Comparison of ENCODE assay signal across 24 cellular contexts in the genomic region with DNA sequence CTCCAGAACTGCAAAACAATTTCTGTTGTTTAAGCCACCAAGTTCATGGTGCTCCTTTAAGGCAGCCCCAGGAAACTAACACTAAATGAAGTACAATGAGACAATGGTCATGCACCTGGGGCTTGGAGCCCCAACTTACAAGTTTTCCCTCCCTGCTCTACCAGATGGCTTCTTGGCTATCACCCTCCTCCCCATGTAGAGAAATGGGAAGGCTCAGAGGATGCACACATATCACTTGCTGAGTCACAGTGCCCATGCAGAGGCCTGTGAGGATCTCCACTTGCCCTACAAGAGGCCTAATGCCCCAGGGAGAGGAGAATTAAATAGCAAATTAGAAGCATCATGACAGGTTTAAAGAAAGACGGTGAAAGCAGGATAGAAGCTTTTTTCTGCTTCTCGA.
"Had no signal": no experiment of that assay in that cellular context is flagged by ENCODE, and none has a peak within 500 bp of the region (broad histone marks: within the 10 kb centered on the region; RNA-seq: fewer than 3 reads in every experiment).

No MANE protein-coding gene starts in this region.

- ATAC-seq: activated naive CD4-positive, alpha-beta T cell treated with anti-CD3 and anti-CD28 coated beads, Interleukin-2, amount 50 U/mL, for 72 hours; activated T-helper 17 cell treated with anti-CD3 and anti-CD28 coated beads, Interleukin-2, amount 50 U/mL, for 72 hours; esophagus mucosa; left lung; naive thymus-derived CD4-positive, alpha-beta T cell; right lobe of liver; stimulated activated effector memory CD8-positive, alpha-beta T cell treated with anti-CD3 and anti-CD28 coated beads, Interleukin-12 subunit alpha, Interleukin-12 subunit beta, amount 100 ng/mL, for 72 hours; stimulated activated naive CD8-positive, alpha-beta T cell treated with anti-CD3 and anti-CD28 coated beads, Interleukin-15, amount 100 ng/mL, for 72 hours had no signal

- H3K27me3 ChIP-seq: ascending aorta, brain microvascular endothelial cell, left lung, neural progenitor cell, right lobe of liver, tibial artery had no signal

- H3K9me3 ChIP-seq: right lobe of liver had no signal

- H3K27ac ChIP-seq: ascending aorta, brain microvascular endothelial cell, left lung, neural progenitor cell, right lobe of liver, tibial artery, WERI-Rb-1 had no signal

- H3K36me3 ChIP-seq: ascending aorta, brain microvascular endothelial cell, left lung, neural progenitor cell, right lobe of liver, tibial artery, WERI-Rb-1 had no signal

- H3K4me1 ChIP-seq: left lung, neural progenitor cell, right lobe of liver had no signal

- DNase-seq: activated CD4-positive, CD25-positive, alpha-beta regulatory T cell treated with anti-CD3 and anti-CD28 coated beads, Interleukin-2, amount 50 U/mL, for 72 hours; activated CD8-positive, alpha-beta memory T cell treated with anti-CD3 and anti-CD28 coated beads for 24 hours; activated CD8-positive, alpha-beta memory T cell treated with anti-CD3 and anti-CD28 coated beads, Interleukin-2, amount 50 U/mL, for 4 hours; activated T-cell treated with anti-CD3 and anti-CD28 coated beads, Interleukin-2, amount 50 U/mL, for 24 hours; brain microvascular endothelial cell; central memory CD4-positive, alpha-beta T cell; dermis blood vessel endothelial cell; effector CD8-positive, alpha-beta T cell; left lung; naive thymus-derived CD4-positive, alpha-beta T cell; posterior cingulate gyrus; right lobe of liver; small intestine; stimulated activated CD4-positive, alpha-beta T cell treated with anti-CD3 and anti-CD28 coated beads, Interleukin-2, amount 100 ng/mL, for 24 hours; stimulated activated naive CD8-positive, alpha-beta T cell treated with anti-CD3 and anti-CD28 coated beads, Interleukin-15, amount 100 ng/mL, for 72 hours; tibial artery; WERI-Rb-1 had no signal

- H3K4me3 ChIP-seq: ascending aorta, left lung, lung, neural progenitor cell, right lobe of liver, tibial artery had no signal
